8 cellular contexts compared by ENCODE assay signal in the genomic region with DNA sequence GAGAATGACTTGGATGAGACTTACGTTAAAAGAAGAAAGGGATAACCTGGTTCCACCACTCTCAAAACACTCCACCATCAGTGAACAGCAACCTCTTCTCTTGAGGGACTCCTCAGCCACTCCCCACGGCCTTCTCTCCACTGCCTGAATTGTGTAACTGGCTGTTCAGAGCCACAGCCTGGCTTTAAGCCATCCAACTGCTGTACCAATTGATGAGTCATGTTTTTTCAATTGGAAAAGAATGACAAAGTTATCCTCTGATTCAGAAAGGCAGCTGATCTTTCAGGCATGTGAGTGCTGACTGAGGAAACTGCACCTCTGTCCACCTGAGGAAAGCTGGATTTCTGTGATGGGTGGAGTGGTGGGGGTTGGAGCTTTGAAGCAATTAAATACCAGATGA. TPM values are rescaled to one million over a fixed set of nuclear protein-coding genes. Genes with fewer than 3 reads are reported as not detected.
DNase-seq lines count a peak whose midpoint lies in the region; ATAC-seq lines count a peak whose summit lies in the region.
"Not testable (repeated sequence)": the region's sequence is repeated elsewhere in the genome, so short reads cannot be mapped to it uniquely, and the experiment has no call there.

No MANE protein-coding gene starts in this region.

- CTCF ChIA-PET in activated CD8-positive, alpha-beta T cell treated with anti-CD3 and anti-CD28 coated beads, Interleukin-2, amount 10 ng/mL, durations not matched to agents 7 days and 5 days (lab: Charles Lee): not testable (repeated sequence)

- POLR2A ChIA-PET in activated CD8-positive, alpha-beta T cell treated with anti-CD3 and anti-CD28 coated beads, Interleukin-2, amount 10 ng/mL, durations not matched to agents 7 days and 5 days (lab: Charles Lee); naive thymus-derived CD8-positive, alpha-beta T cell (lab: Charles Lee): not testable (repeated sequence)

- H3K9me3 Mint-ChIP-seq in activated CD8-positive, alpha-beta T cell treated with anti-CD3 and anti-CD28 coated beads, Interleukin-2, amount 10 ng/mL, durations not matched to agents 7 days and 5 days (ENCODE audit: insufficient read depth); dendritic cell treated with granulocyte-macrophage colony-stimulating factor and Interleukin-4, amounts not matched to agents 40 ng/mL and 50 ng/mL, for 4 days; naive thymus-derived CD8-positive, alpha-beta T cell: not testable (repeated sequence)

- ATAC-seq in activated CD8-positive, alpha-beta T cell treated with anti-CD3 and anti-CD28 coated beads, Interleukin-2, amount 10 ng/mL, durations not matched to agents 7 days and 5 days; naive thymus-derived CD8-positive, alpha-beta T cell: not testable (repeated sequence)
- peak; percentile 58 for ATAC-seq in left ventricle myocardium superior

- DNase-seq in C1 segment of cervical spinal cord (lab: John Stamatoyannopoulos, UW) (peak in 10 of 14 donors; percentile 5 to 70 (median 34)), HUDEP-2 (lab: John Stamatoyannopoulos, UW; ENCODE audit: unreplicated experiment in 76 of 76) (peak in 63 of 76 experiments; percentile 12 to 74 (median 40)), OCI-M1 (lab: John Stamatoyannopoulos, UW) (peak; percentile 68), left ventricle myocardium superior (peak; percentile 78), stromal cell of bone marrow (ENCODE audit: low read depth) (peak; percentile 84)
- DNase-seq in activated CD8-positive, alpha-beta T cell treated with anti-CD3 and anti-CD28 coated beads, Interleukin-2, amount 10 ng/mL, durations not matched to agents 7 days and 5 days; naive thymus-derived CD8-positive, alpha-beta T cell: not testable (repeated sequence)

- H3K27ac Mint-ChIP-seq in activated CD8-positive, alpha-beta T cell treated with anti-CD3 and anti-CD28 coated beads, Interleukin-2, amount 10 ng/mL, durations not matched to agents 7 days and 5 days: peak overlapping the region; percentile 50
- peak overlapping the region; percentile 78 for H3K27ac Mint-ChIP-seq in dendritic cell treated with granulocyte-macrophage colony-stimulating factor and Interleukin-4, amounts not matched to agents 40 ng/mL and 50 ng/mL, for 4 days
- H3K27ac Mint-ChIP-seq in naive thymus-derived CD8-positive, alpha-beta T cell: peak overlapping the region in 7 of 10 donors; percentile 13 to 90 (median 37)

- not testable (repeated sequence) for H3K27me3 Mint-ChIP-seq in activated CD8-positive, alpha-beta T cell treated with anti-CD3 and anti-CD28 coated beads, Interleukin-2, amount 10 ng/mL, durations not matched to agents 7 days and 5 days (ENCODE audit: low read depth); dendritic cell treated with granulocyte-macrophage colony-stimulating factor and Interleukin-4, amounts not matched to agents 40 ng/mL and 50 ng/mL, for 4 days; naive thymus-derived CD8-positive, alpha-beta T cell

- H3K36me3 Mint-ChIP-seq in activated CD8-positive, alpha-beta T cell treated with anti-CD3 and anti-CD28 coated beads, Interleukin-2, amount 10 ng/mL, durations not matched to agents 7 days and 5 days (ENCODE audit: low read depth): not testable (repeated sequence)
- peaks cover 31% of the 10 kb centered on the region for H3K36me3 Mint-ChIP-seq in dendritic cell treated with granulocyte-macrophage colony-stimulating factor and Interleukin-4, amounts not matched to agents 40 ng/mL and 50 ng/mL, for 4 days (ENCODE audit: low read depth)
- peaks cover 0 to 10% (median 1%) of the 10 kb centered on the region in 3 donors for H3K36me3 Mint-ChIP-seq in naive thymus-derived CD8-positive, alpha-beta T cell

- intact Hi-C loops in dendritic cell treated with granulocyte-macrophage colony-stimulating factor and Interleukin-4, amounts not matched to agents 40 ng/mL and 50 ng/mL, for 4 days (cut with micrococcal nuclease); left ventricle myocardium superior (cut with micrococcal nuclease): not testable (repeated sequence)

- peaks cover 35% of the 10 kb centered on the region for H3K4me1 Mint-ChIP-seq in activated CD8-positive, alpha-beta T cell treated with anti-CD3 and anti-CD28 coated beads, Interleukin-2, amount 10 ng/mL, durations not matched to agents 7 days and 5 days (ENCODE audit: low read depth)
- H3K4me1 Mint-ChIP-seq in dendritic cell treated with granulocyte-macrophage colony-stimulating factor and Interleukin-4, amounts not matched to agents 40 ng/mL and 50 ng/mL, for 4 days (ENCODE audit: low read depth): peaks cover 52% of the 10 kb centered on the region
- H3K4me1 Mint-ChIP-seq in naive thymus-derived CD8-positive, alpha-beta T cell: peaks cover 18 to 42% (median 40%) of the 10 kb centered on the region in 4 donors

- H3K4me3 Mint-ChIP-seq in activated CD8-positive, alpha-beta T cell treated with anti-CD3 and anti-CD28 coated beads, Interleukin-2, amount 10 ng/mL, durations not matched to agents 7 days and 5 days: not testable (repeated sequence)
- H3K4me3 Mint-ChIP-seq in dendritic cell treated with granulocyte-macrophage colony-stimulating factor and Interleukin-4, amounts not matched to agents 40 ng/mL and 50 ng/mL, for 4 days: peak overlapping the region; percentile 62
- peak overlapping the region in 5 of 10 donors; percentile 12 to 68 (median 33) for H3K4me3 Mint-ChIP-seq in naive thymus-derived CD8-positive, alpha-beta T cell

RNA-seq across cellular contexts. Expression of a gene that starts 2.8 kb away (rescaled TPM):
- 10 to 100 TPM; 50.5 to 52.7 TPM for total RNA-seq in activated CD8-positive, alpha-beta T cell treated with anti-CD3 and anti-CD28 coated beads, Interleukin-2, amount 10 ng/mL, durations not matched to agents 7 days and 5 days
- total RNA-seq in left ventricle myocardium superior: 28.0 TPM
- total RNA-seq in naive thymus-derived CD8-positive, alpha-beta T cell: 10 to 100 TPM; 78.0 to 92.7 TPM
- polyA plus RNA-seq in naive thymus-derived CD8-positive, alpha-beta T cell: 10 to 100 TPM; 12.4 to 14.7 (median 12.8) TPM

RNA-seq across cellular contexts. Expression of a gene that starts 55.0 kb away (rescaled TPM):
- 100 to 1,000 TPM; 100 to 106 TPM for total RNA-seq in activated CD8-positive, alpha-beta T cell treated with anti-CD3 and anti-CD28 coated beads, Interleukin-2, amount 10 ng/mL, durations not matched to agents 7 days and 5 days
- 37.3 TPM for total RNA-seq in left ventricle myocardium superior
- total RNA-seq in naive thymus-derived CD8-positive, alpha-beta T cell: 100 to 1,000 TPM; 101 to 102 TPM
- 10 to 100 TPM; 17.3 to 31.1 (median 19.8) TPM for polyA plus RNA-seq in naive thymus-derived CD8-positive, alpha-beta T cell
